In genomic region chr15:48361690-48362089, GRCh38 we compare ENCODE assay signal across 25 cellular contexts. TPM values are rescaled to one million over a fixed set of nuclear protein-coding genes. Genes with fewer than 3 reads are reported as not detected.
DNase-seq lines count a peak whose midpoint lies in the region; ATAC-seq, FAIRE-seq and TF ChIP-seq lines count a peak whose summit lies in the region.
"Had no signal": no experiment of that assay in that cellular context is flagged by ENCODE, and none has a peak within 500 bp of the region (broad histone marks: within the 10 kb centered on the region; RNA-seq: fewer than 3 reads in every experiment).

No MANE protein-coding gene starts in this region.

- H3K36me3 Mint-ChIP-seq in astrocyte (ENCODE audit: low read depth, unreplicated experiment) = no peaks in the 10 kb centered on the region
- H3K36me3 Mint-ChIP-seq: CD8-positive, alpha-beta T cell had no signal

- H3K9me3 Mint-ChIP-seq in astrocyte (ENCODE audit: unreplicated experiment) = peaks cover 8% of the 10 kb centered on the region
- H3K9me3 Mint-ChIP-seq: CD8-positive, alpha-beta T cell had no signal

- H3K27me3 Mint-ChIP-seq in astrocyte (ENCODE audit: low read depth, unreplicated experiment) = no peaks in the 10 kb centered on the region

- TF ChIP-seq CTCF in astrocyte (IDR thresholded peaks at IDR 0.05; ENCODE audit: insufficient read depth, low read depth, low read length) (no peak), fibroblast of the aortic adventitia (IDR thresholded peaks at IDR 0.05; ENCODE audit: insufficient read depth, low read length) (no peak)

- DNase-seq in HT1080 (ENCODE audit: low read depth) (peak; percentile 31), astrocyte (ENCODE audit: low read depth) (no peak), fibroblast of the aortic adventitia (ENCODE audit: low read depth) (peak; percentile 31), left colon (no peak)
- no peak for DNase-seq in activated effector memory CD4-positive, alpha-beta T cell treated with anti-CD3 and anti-CD28 coated beads, Interleukin-2, amount 50 U/mL, for 16 hours
- DNase-seq: 8988T; CD8-positive, alpha-beta T cell; DMS79; GDM1; Kasumi-1; NCI-H1417 treated with DMSO at 0.1 percent for 48 hours; NCI-H2029 treated with DMSO at 0.1 percent for 48 hours; NCI-H2171 treated with DMSO at 0.1 percent for 48 hours; Right ventricle myocardium superior; T-helper 1 cell had no signal

- H3K27me3 ChIP-seq in ACC112 (ENCODE audit: insufficient read depth, low read length) (no peaks in the 10 kb centered on the region), astrocyte (ENCODE audit: insufficient read depth, low read length) (no peaks in the 10 kb centered on the region)
- H3K27me3 ChIP-seq: BLaER1 had no signal

- H2AFZ ChIP-seq in ACC112 (ENCODE audit: low read length, unreplicated experiment) (no peak overlapping the region), astrocyte (ENCODE audit: low read depth, low read length) (no peak overlapping the region)

- H4K20me1 ChIP-seq in astrocyte (ENCODE audit: insufficient read depth, low read length) = no peaks in the 10 kb centered on the region
- H4K20me1 ChIP-seq: BLaER1 had no signal

- no peak overlapping the region for H3K27ac Mint-ChIP-seq in astrocyte (ENCODE audit: unreplicated experiment)
- H3K27ac Mint-ChIP-seq: CD8-positive, alpha-beta T cell had no signal

- intact Hi-C loops in left colon (cut with DNase I, micrococcal nuclease) = no loop called here

- H3K27ac ChIP-seq in ACC112 (ENCODE audit: low read depth, low read length) (peak overlapping the region; percentile 62), astrocyte (ENCODE audit: low read depth, low read length) (no peak overlapping the region)
- H3K27ac ChIP-seq: BLaER1 had no signal

- no peak overlapping the region for H3K4me3 Mint-ChIP-seq in astrocyte (ENCODE audit: unreplicated experiment)
- H3K4me3 Mint-ChIP-seq: CD8-positive, alpha-beta T cell had no signal

- no peaks in the 10 kb centered on the region for H3K9me3 ChIP-seq in astrocyte (ENCODE audit: insufficient read depth, low read depth, low read length)
- H3K9me3 ChIP-seq: BLaER1 had no signal

- H3K36me3 ChIP-seq in ACC112 (ENCODE audit: insufficient read depth, low read length) = no peaks in the 10 kb centered on the region
- H3K36me3 ChIP-seq in astrocyte (ENCODE audit: insufficient read depth, low read length) = no peaks in the 10 kb centered on the region
- H3K36me3 ChIP-seq: BLaER1 had no signal

- H3K4me3 ChIP-seq in ACC112 (ENCODE audit: low read depth, low read length) = no peak overlapping the region
- H3K4me3 ChIP-seq in astrocyte (ENCODE audit: insufficient read depth, low read depth, low read length) = no peak overlapping the region
- H3K4me3 ChIP-seq in fibroblast of the aortic adventitia (ENCODE audit: low read depth, low read length) = no peak overlapping the region
- H3K4me3 ChIP-seq: BLaER1 had no signal

- H3K9ac ChIP-seq in astrocyte (ENCODE audit: low read length) = no peak overlapping the region
- H3K9ac ChIP-seq: BLaER1 had no signal

- peak; percentile 9 for FAIRE-seq in astrocyte (lab: Jason Lieb, UNC)
- FAIRE-seq: D721Med, GM12891, GM18507, H1 had no signal

- H3K79me2 ChIP-seq in ACC112 (ENCODE audit: control insufficient read depth, insufficient read depth, low read length, unreplicated experiment) (no peaks in the 10 kb centered on the region), astrocyte (ENCODE audit: insufficient read depth, low read length) (no peaks in the 10 kb centered on the region)

- H3K4me1 ChIP-seq in ACC112 (ENCODE audit: control insufficient read depth, insufficient read depth, low read length, unreplicated experiment) (peaks cover 18% of the 10 kb centered on the region), astrocyte (ENCODE audit: insufficient read depth, low read length) (peaks cover 10% of the 10 kb centered on the region)

- H3K4me2 ChIP-seq in astrocyte (ENCODE audit: low read length) = no peak overlapping the region
- H3K4me2 ChIP-seq: BLaER1 had no signal

- H3K4me1 Mint-ChIP-seq in astrocyte (ENCODE audit: low read depth, unreplicated experiment) = peaks cover 11% of the 10 kb centered on the region

- ATAC-seq in HG03565 (IDR thresholded peaks at IDR 0.05; ENCODE audit: unreplicated experiment) = no peak
- ATAC-seq in left colon = no peak
- ATAC-seq in GM21526 (IDR thresholded peaks at IDR 0.05; ENCODE audit: low FRiP score, unreplicated experiment) = no peak
- ATAC-seq: CD8-positive, alpha-beta T cell; Panc1; SK-N-SH treated with all-trans-retinoic acid at 6 μM for 48 hours had no signal

RNA-seq across cellular contexts. Expression of gene DUT, which starts 30.5 kb away (rescaled TPM):
- 132 and 160 TPM in 2 replicates for total RNA-seq in HT1080 (2014; rRNA removed; shearing (Covaris generic))
- polyA plus RNA-seq in HT1080 (2015; cell fraction: cytosol; rRNA removed) = 161 and 165 TPM in 2 replicates
- polyA plus RNA-seq in HT1080 (2015; cell fraction: nucleus; rRNA removed) = 140 and 170 TPM in 2 replicates
- total RNA-seq in astrocyte (41.4 and 45.8 TPM in 2 replicates), fibroblast of the aortic adventitia (ENCODE audit: low replicate concordance) (70.4 and 72.0 TPM in 2 replicates), left colon (10 to 100 TPM; 47.4 to 53.9 TPM)

Comparison
In these comparisons a context has a peak if more than half of its experiments do, and no peak if none do; other contexts are left out.
1. DNase-seq: peak in HT1080 (single experiment) and fibroblast of the aortic adventitia (single experiment); none in astrocyte (single experiment), activated effector memory CD4-positive, alpha-beta T cell treated with anti-CD3 and anti-CD28 coated beads, Interleukin-2, amount 50 U/mL, for 16 hours (single experiment) and left colon (0 of 2).